Comparison of ENCODE assay signal across 28 cellular contexts in the genomic region with DNA sequence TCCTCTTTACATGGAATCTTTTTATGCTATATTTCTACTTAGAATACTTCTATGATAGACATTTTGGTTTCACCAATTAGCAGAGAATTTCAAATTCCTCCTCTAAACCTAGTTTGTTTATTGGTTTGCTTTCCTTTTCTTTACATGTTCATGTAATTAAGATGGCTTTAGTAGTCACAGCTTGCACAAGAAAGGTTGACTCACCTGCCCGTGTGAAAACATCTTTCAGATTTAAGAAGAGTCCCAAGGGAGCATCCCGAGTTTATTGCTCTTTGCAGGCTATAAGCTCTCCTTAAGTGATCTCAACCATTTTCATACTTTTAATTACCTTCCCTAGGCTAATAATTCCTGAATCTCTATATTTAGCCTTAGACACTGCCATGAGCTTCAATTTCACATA. TPM values are rescaled to one million over a fixed set of nuclear protein-coding genes. Genes with fewer than 3 reads are reported as not detected.
A peak's percentile ranks its signal among the peaks of the same experiment; 100 is the strongest.
DNase-seq lines count a peak whose midpoint lies in the region; FAIRE-seq and TF ChIP-seq lines count a peak whose summit lies in the region.
"Had no signal": no experiment of that assay in that cellular context is flagged by ENCODE, and none has a peak within 500 bp of the region (broad histone marks: within the 10 kb centered on the region; RNA-seq: fewer than 3 reads in every experiment).

No MANE protein-coding gene starts in this region.

- no peaks in the 10 kb centered on the region for H4K20me1 ChIP-seq in fibroblast of lung (ENCODE audit: control insufficient read depth, extremely low read depth, insufficient read depth, low read length)
- H4K20me1 ChIP-seq in smooth muscle cell (ENCODE audit: low read depth), result no peaks in the 10 kb centered on the region
- H4K20me1 ChIP-seq: BLaER1 had no signal

- no peaks in the 10 kb centered on the region for H3K79me2 ChIP-seq in fibroblast of lung (ENCODE audit: control insufficient read depth, insufficient read depth, low read length)
- no peaks in the 10 kb centered on the region for H3K79me2 ChIP-seq in smooth muscle cell (ENCODE audit: low read depth)

- H3F3A ChIP-seq in smooth muscle cell (ENCODE audit: low read depth), result peaks cover 5% of the 10 kb centered on the region

- TF ChIP-seq CTCF in fibroblast of lung (conservative IDR thresholded peaks at IDR 0.05 in 1 of 2, IDR thresholded peaks at IDR 0.05 in 1 of 2; ENCODE audit: low read depth in 1 of 2, low read length in 2 of 2), result no peak
- TF ChIP-seq CTCF in smooth muscle cell (IDR thresholded peaks at IDR 0.05; ENCODE audit: borderline replicate concordance, insufficient read depth, poor library complexity, severe bottlenecking), result no peak
- TF ChIP-seq CTCF in D721Med (IDR thresholded peaks at IDR 0.05; ENCODE audit: insufficient read depth, missing control alignments), result no peak

- H3K4me3 ChIP-seq in fibroblast of lung (replicated peaks in 1 of 4; ENCODE audit: control extremely low read depth in 1 of 4, insufficient read depth in 1 of 4, low read depth in 3 of 4, low read length in 4 of 4) (no peak overlapping the region), smooth muscle cell (no peak overlapping the region)
- H3K4me3 ChIP-seq: BLaER1, Peyer's patch, prostate gland, SJSA1 had no signal

- FAIRE-seq in D721Med (lab: Jason Lieb, UNC), result no peak
- FAIRE-seq: colon, urothelium cell line had no signal

- H3K4me1 ChIP-seq in fibroblast of lung (ENCODE audit: control insufficient read depth, extremely low read depth, insufficient read depth, low read length), result peaks cover 3% of the 10 kb centered on the region
- H3K4me1 ChIP-seq in smooth muscle cell (ENCODE audit: low read depth), result peaks cover 18% of the 10 kb centered on the region
- H3K4me1 ChIP-seq: BLaER1, Caco-2, Peyer's patch, prostate gland, SJSA1 had no signal

- H3K27ac ChIP-seq in fibroblast of lung (ENCODE audit: insufficient read depth, low read length) (no peak overlapping the region), smooth muscle cell (ENCODE audit: low read depth) (no peak overlapping the region)
- H3K27ac ChIP-seq: BLaER1, Peyer's patch, prostate gland, SJSA1 had no signal

- 75% methylated on average over 2 of the region's 2 CpGs for WGBS in smooth muscle cell (ENCODE audit: low lambda C conversion rate)

- DNase-seq in NCI-H82 (lab: John Stamatoyannopoulos, UW) (peak; percentile 16), NCI-H82 treated with DMSO at 0.1 percent for 48 hours (lab: John Stamatoyannopoulos, UW; ENCODE audit: unreplicated experiment) (no peak), NCI-H69 (lab: John Stamatoyannopoulos, UW) (peak; percentile 89), fibroblast of lung (ENCODE audit: low read depth in 2 of 2) (no peak), smooth muscle cell (lab: John Stamatoyannopoulos, UW; ENCODE audit: unreplicated experiment) (no peak), D721Med (ENCODE audit: insufficient read length, low spot score) (no peak), superior temporal gyrus (ENCODE audit: extremely low spot score) (no peak)
- DNase-seq in stimulated activated CD8-positive, alpha-beta memory T cell treated with anti-CD3 and anti-CD28 coated beads, Interleukin-4, amount 100 ng/mL, for 48 hours, result no peak
- DNase-seq: activated CD8-positive, alpha-beta T cell treated with anti-CD3 and anti-CD28 coated beads, Interleukin-2, amount 10 ng/mL, durations not matched to agents 7 days and 5 days; activated T-cell treated with anti-CD3 and anti-CD28 coated beads, Interleukin-2, amount 50 U/mL, for 1 hour; Caco-2; effector CD8-positive, alpha-beta T cell; glutamatergic neuron; HCEC 1CT; kidney glomerular epithelial cell; Peyer's patch; stimulated activated CD4-positive, alpha-beta T cell treated with anti-CD3 and anti-CD28 coated beads, Interleukin-1b, Interleukin-23, amount 100 ng/mL, for 48 hours; substantia nigra; T-helper 1 cell had no signal

- no peaks in the 10 kb centered on the region for H3K36me3 ChIP-seq in fibroblast of lung (ENCODE audit: control insufficient read depth, insufficient read depth, low read length)
- no peaks in the 10 kb centered on the region for H3K36me3 ChIP-seq in smooth muscle cell (ENCODE audit: low read depth)
- H3K36me3 ChIP-seq: BLaER1, Peyer's patch, prostate gland, SJSA1 had no signal

- H3K9ac ChIP-seq in fibroblast of lung (ENCODE audit: insufficient read depth, low read length), result no peak overlapping the region
- H3K9ac ChIP-seq in smooth muscle cell (ENCODE audit: low read depth), result no peak overlapping the region
- H3K9ac ChIP-seq: BLaER1 had no signal

- H3K27me3 ChIP-seq in fibroblast of lung (ENCODE audit: control insufficient read depth, insufficient read depth, low read length), result no peaks in the 10 kb centered on the region
- no peaks in the 10 kb centered on the region for H3K27me3 ChIP-seq in smooth muscle cell (ENCODE audit: low read depth)
- H3K27me3 ChIP-seq: BLaER1, Peyer's patch, SJSA1 had no signal

- H3K4me2 ChIP-seq in fibroblast of lung (ENCODE audit: extremely low read depth, insufficient read depth, low read length), result peak overlapping the region; percentile 4
- no peak overlapping the region for H3K4me2 ChIP-seq in smooth muscle cell
- H3K4me2 ChIP-seq: BLaER1 had no signal

- H2AFZ ChIP-seq in fibroblast of lung (ENCODE audit: low read length) (no peak overlapping the region), smooth muscle cell (ENCODE audit: low read depth) (peak overlapping the region; percentile 33)

- no peaks in the 10 kb centered on the region for H3K9me3 ChIP-seq in fibroblast of lung (ENCODE audit: control insufficient read depth, insufficient read depth, low read depth, low read length)
- H3K9me3 ChIP-seq in smooth muscle cell (replicated peaks; ENCODE audit: low read depth), result no peaks in the 10 kb centered on the region
- H3K9me3 ChIP-seq: BLaER1, Caco-2, Peyer's patch, prostate gland, SJSA1 had no signal

RNA-seq across cellular contexts. Expression of a gene that starts 28.9 kb away (rescaled TPM):
- total RNA-seq in fibroblast of lung (0.17 TPM in 1 of 2 replicates, not detected in the other), smooth muscle cell (0.76 and 1.6 TPM in 2 replicates)
- polyA plus RNA-seq in fibroblast of lung (0.11 TPM in 2 replicates), smooth muscle cell (0.41 TPM in 1 of 2 replicates, not detected in the other)
- 0.06 TPM in 1 of 2 replicates, not detected in the other for polyA plus RNA-seq in fibroblast of lung (2012)
- not detected in 2 replicates for polyA minus RNA-seq in fibroblast of lung (ENCODE audit: low replicate concordance)
- total RNA-seq: activated CD8-positive, alpha-beta T cell treated with anti-CD3 and anti-CD28 coated beads, Interleukin-2, amount 10 ng/mL, durations not matched to agents 7 days and 5 days; Caco-2; esophagus mucosa; myocyte; NCI-H460; skeletal muscle tissue had no signal

RNA-seq across cellular contexts. Expression of a gene that starts 52.7 kb away (rescaled TPM):
- total RNA-seq in fibroblast of lung, result 87.6 and 94.1 TPM in 2 replicates
- polyA plus RNA-seq in fibroblast of lung, result 26.0 and 39.9 TPM in 2 replicates
- polyA plus RNA-seq in fibroblast of lung (2012), result 18.1 and 26.2 TPM in 2 replicates
- 21.1 and 23.6 TPM in 2 replicates for polyA minus RNA-seq in fibroblast of lung (ENCODE audit: low replicate concordance)
- 24.6 and 27.6 TPM in 2 replicates for total RNA-seq in smooth muscle cell
- polyA plus RNA-seq in smooth muscle cell, result 22.8 and 25.5 TPM in 2 replicates
- total RNA-seq: activated CD8-positive, alpha-beta T cell treated with anti-CD3 and anti-CD28 coated beads, Interleukin-2, amount 10 ng/mL, durations not matched to agents 7 days and 5 days; Caco-2; SJSA1 had no signal

Comparison
In these comparisons a context has a peak if more than half of its experiments do, and no peak if none do; other contexts are left out.
1. DNase-seq: peak in NCI-H82 (single experiment) and NCI-H69 (single experiment); none in NCI-H82 treated with DMSO at 0.1 percent for 48 hours (single experiment), fibroblast of lung (0 of 2), smooth muscle cell (single experiment), D721Med (single experiment), superior temporal gyrus (single experiment) and stimulated activated CD8-positive, alpha-beta memory T cell treated with anti-CD3 and anti-CD28 coated beads, Interleukin-4, amount 100 ng/mL, for 48 hours (single experiment).